In genomic region chr16:9090960-9091866, GRCh38 we compare ENCODE assay signal across 1 cellular context.
TF ChIP-seq lines count a peak whose summit lies in the region.

HAPSTR1 (plus strand) TSS chr16:9091644; CDS start chr16:9092045, 401 bp downstream.

TF ChIP-seq in HepG2, 621 proteins besides CTCF, POLR2A, EP300 and RAD21 (continued from another document and continues in another):
- no peak; the same call in 1 of the 2 replicates for TF ChIP-seq SNAPC4 (CRISPR knock-in tag; IDR thresholded peaks at IDR 0.05)
- peak; percentile 85; the same call in 1 of the 2 replicates for TF ChIP-seq ZNF350 (CRISPR knock-in tag; IDR thresholded peaks at IDR 0.05; ENCODE audit: borderline replicate concordance, low read depth)
- TF ChIP-seq ATF1 (CRISPR knock-in tag; IDR thresholded peaks at IDR 0.05), result peak; percentile 90
- peak; percentile 79 for TF ChIP-seq YY1 (IDR thresholded peaks at IDR 0.05; ENCODE audit: insufficient read depth, insufficient replicate concordance, low read depth, low read length)
- TF ChIP-seq HNF4A (CRISPR knock-in tag; IDR thresholded peaks at IDR 0.05), result peak; percentile 36; the same call in 1 of the 2 replicates
- TF ChIP-seq FUBP1 (CRISPR knock-in tag; IDR thresholded peaks at IDR 0.05; ENCODE audit: borderline replicate concordance), result peak; percentile 98
- TF ChIP-seq ZNF136 (CRISPR knock-in tag; IDR thresholded peaks at IDR 0.05; ENCODE audit: low read depth), result peak; percentile 23; the same call in 1 of the 2 replicates
- peak; percentile 96 for TF ChIP-seq YEATS4 (CRISPR knock-in tag; IDR thresholded peaks at IDR 0.05; ENCODE audit: borderline replicate concordance)
- TF ChIP-seq RXRA (CRISPR knock-in tag; IDR thresholded peaks at IDR 0.05), result no peak; the same call in 1 of the 2 replicates
- TF ChIP-seq RERE (CRISPR knock-in tag; IDR thresholded peaks at IDR 0.05; ENCODE audit: low read depth), result no peak; the same call in none of the 2 replicates
- TF ChIP-seq HOXD1 (CRISPR knock-in tag; IDR thresholded peaks at IDR 0.05), result peak; percentile 80; the same call in 1 of the 2 replicates
- TF ChIP-seq CC2D1A (CRISPR knock-in tag; IDR thresholded peaks at IDR 0.05), result no peak
- peak; percentile 21; the same call in 1 of the 2 replicates for TF ChIP-seq ZNF7 (CRISPR knock-in tag; IDR thresholded peaks at IDR 0.05)
- TF ChIP-seq DNMT1 (CRISPR knock-in tag; IDR thresholded peaks at IDR 0.05), result peak; percentile 27; the same call in 1 of the 2 replicates
- TF ChIP-seq GZF1 (CRISPR knock-in tag; IDR thresholded peaks at IDR 0.05), result no peak; the same call in 1 of the 2 replicates
- TF ChIP-seq ZFP90 (CRISPR knock-in tag; IDR thresholded peaks at IDR 0.05; ENCODE audit: borderline replicate concordance), result peak; percentile 90
- TF ChIP-seq ZIK1 (CRISPR knock-in tag; IDR thresholded peaks at IDR 0.05; ENCODE audit: borderline replicate concordance, low read depth), result peak; percentile 94; the same call in 1 of the 2 replicates
- TF ChIP-seq ZFP37 (CRISPR knock-in tag; IDR thresholded peaks at IDR 0.05; ENCODE audit: borderline replicate concordance), result peak; percentile 96
- peak; percentile 95 for TF ChIP-seq USF2 (IDR thresholded peaks at IDR 0.05; ENCODE audit: low read depth, low read length)
- peak; percentile 97 for TF ChIP-seq USF2 (CRISPR knock-in tag; IDR thresholded peaks at IDR 0.05; ENCODE audit: borderline replicate concordance)
- no peak; the same call in 1 of the 2 replicates for TF ChIP-seq MIER2 (CRISPR knock-in tag; IDR thresholded peaks at IDR 0.05)
- TF ChIP-seq ZNF850 (CRISPR knock-in tag; conservative IDR thresholded peaks at IDR 0.05), result no peak; the same call in 1 of the 2 replicates
- TF ChIP-seq IKZF4 (CRISPR knock-in tag; IDR thresholded peaks at IDR 0.05; ENCODE audit: borderline replicate concordance, low read depth, not compliant biosample characterization), result peak; percentile 89
- TF ChIP-seq TEF (CRISPR knock-in tag; IDR thresholded peaks at IDR 0.05), result peak; percentile 82; the same call in 1 of the 2 replicates
- no peak for TF ChIP-seq PCBP2 (optimal IDR thresholded peaks at IDR 0.05; ENCODE audit: low read depth, low read length, poor library complexity, severe bottlenecking)
- no peak for TF ChIP-seq DDIT3 (CRISPR knock-in tag; IDR thresholded peaks at IDR 0.05)
- no peak; the same call in 1 of the 2 replicates for TF ChIP-seq ZNF430 (CRISPR knock-in tag; IDR thresholded peaks at IDR 0.05)
- peak; percentile 97 for TF ChIP-seq ZNF740 (CRISPR knock-in tag; IDR thresholded peaks at IDR 0.05)
- TF ChIP-seq ETV5 (CRISPR knock-in tag; IDR thresholded peaks at IDR 0.05; ENCODE audit: borderline replicate concordance), result peak; percentile 80
- peak; percentile 32; the same call in 1 of the 2 replicates for TF ChIP-seq HNF1A (IDR thresholded peaks at IDR 0.05; ENCODE audit: low read depth)
- TF ChIP-seq HNF1A (CRISPR knock-in tag; IDR thresholded peaks at IDR 0.05; ENCODE audit: borderline replicate concordance), result no peak; the same call in none of the 2 replicates
- no peak for TF ChIP-seq U2AF1 (optimal IDR thresholded peaks at IDR 0.05; ENCODE audit: low read depth, low read length)
- TF ChIP-seq ELF1 (CRISPR knock-in tag; IDR thresholded peaks at IDR 0.05), result peak; percentile 91
